8 cellular contexts compared by ENCODE assay signal in genomic region chr3:23810342-23811116, GRCh38. TPM values are rescaled to one million over a fixed set of nuclear protein-coding genes. Genes with fewer than 3 reads are reported as not detected.
A peak's percentile ranks its signal among the peaks of the same experiment; 100 is the strongest.
DNase-seq lines count a peak whose midpoint lies in the region; ATAC-seq and TF ChIP-seq lines count a peak whose summit lies in the region.

No MANE protein-coding gene starts in this region.

- H3K27me3 ChIP-seq in esophagus squamous epithelium = no peaks in the 10 kb centered on the region
- H3K27me3 ChIP-seq in tibial artery = no peaks in the 10 kb centered on the region

- ATAC-seq in HG03571 (IDR thresholded peaks at IDR 0.05; ENCODE audit: unreplicated experiment) = no peak

- TF ChIP-seq CTCF in HEK293 (tag by site-specific recombination; IDR thresholded peaks at IDR 0.05) (peak; percentile 74), esophagus squamous epithelium (IDR thresholded peaks at IDR 0.05) (no peak), tibial artery (IDR thresholded peaks at IDR 0.05) (no peak)

- H3K4me1 ChIP-seq in HEK293 (ENCODE audit: control insufficient read depth, insufficient read depth, low read length) (peaks cover 10% of the 10 kb centered on the region; the same call in 1 of the 2 replicates), esophagus squamous epithelium (peaks cover 18 to 53% (median 34%) of the 10 kb centered on the region in 3 donors), tibial artery (peaks cover 0 to 43% (median 25%) of the 10 kb centered on the region in 4 donors)

- intact Hi-C loops in esophagus squamous epithelium (cut with DNase I) = no loop called here
- intact Hi-C loops in tibial artery (cut with DNase I; ENCODE audit: low total_unique reads) = no loop called here

- no peaks in the 10 kb centered on the region for H3K9me3 ChIP-seq in HEK293 (ENCODE audit: control insufficient read depth, insufficient read depth, low read depth, low read length)
- no peaks in the 10 kb centered on the region for H3K9me3 ChIP-seq in esophagus squamous epithelium
- no peaks in the 10 kb centered on the region for H3K9me3 ChIP-seq in tibial artery

- DNase-seq in NCI-H748 treated with DMSO at 0.1 percent for 48 hours (lab: John Stamatoyannopoulos, UW) (peak; percentile 41), activated T-helper 1 cell treated with Interleukin-2 at 50 U/mL for 16 hours (ENCODE audit: low read depth) (peak; percentile 4), esophagus squamous epithelium (lab: John Stamatoyannopoulos, UW) (no peak), myocyte (ENCODE audit: low read depth) (peak; percentile 55), tibial artery (peak; percentile 34 to 71)

- peak overlapping the region; percentile 94 for H3K27ac ChIP-seq in HEK293 (ENCODE audit: extremely low read depth, low read depth, low read length)
- peak overlapping the region; percentile 82 to 92 (median 89) for H3K27ac ChIP-seq in esophagus squamous epithelium
- peak overlapping the region; percentile 89 to 91 for H3K27ac ChIP-seq in tibial artery

- CTCF ChIA-PET in HEK293 (lab: Yijun Ruan, JAX) = no interaction called here

- peak overlapping the region; percentile 88 for H3K4me3 ChIP-seq in GM08714 (ENCODE audit: low read length)
- H3K4me3 ChIP-seq in HEK293 (ENCODE audit: low read depth, low read length) = peak overlapping the region; percentile 60
- peak overlapping the region; percentile 57 to 90 (median 70) for H3K4me3 ChIP-seq in esophagus squamous epithelium
- peak overlapping the region; percentile 74 to 82 for H3K4me3 ChIP-seq in tibial artery

- WGBS in esophagus squamous epithelium, 2 donors = 1 to 6% methylated on average over 10 to 12 of the region's 76 CpGs

- H3K36me3 ChIP-seq in HEK293 (ENCODE audit: control insufficient read depth in 2 of 2, insufficient read depth in 1 of 2, low read length in 2 of 2) (peaks cover 4 to 32% of the 10 kb centered on the region in 2 experiments; a peak in 2 of 3 replicates), esophagus squamous epithelium (peaks cover 0 to 11% (median 0%) of the 10 kb centered on the region in 3 donors), tibial artery (no peaks in the 10 kb centered on the region)

- POLR2A ChIA-PET in HEK293 (lab: Yijun Ruan, JAX) = interaction anchor here (0.7 to 0.8 kb wide), 2 partner anchors 36 to 106 kb away, joined by 4 to 5 read pairs; partner anchors contain the start of genes NKIRAS1 and RPL15

- no peak for TF ChIP-seq POLR2A in esophagus squamous epithelium (IDR thresholded peaks at IDR 0.05)

TF ChIP-seq in HEK293, 187 proteins besides CTCF, POLR2A, EP300 and RAD21 (continues in another document):
- TF ChIP-seq ZSCAN23 (tag by site-specific recombination; IDR thresholded peaks at IDR 0.05) = no peak
- TF ChIP-seq PRDM2 (tag by site-specific recombination; IDR thresholded peaks at IDR 0.05; ENCODE audit: borderline replicate concordance) = no peak
- TF ChIP-seq ZFP41 (tag by site-specific recombination; IDR thresholded peaks at IDR 0.05; ENCODE audit: borderline replicate concordance) = no peak
- TF ChIP-seq ZNF624 (tag by site-specific recombination; IDR thresholded peaks at IDR 0.05) = no peak
- TF ChIP-seq ZFP37 (tag by site-specific recombination; IDR thresholded peaks at IDR 0.05) = peak; percentile 58; the same call in 1 of the 2 replicates
- 0 out of 2 replicates have a peak, but pooled peaks have one; percentile 24 for TF ChIP-seq ZNF677 (tag by site-specific recombination; IDR thresholded peaks at IDR 0.05)
- TF ChIP-seq ZNF837 (tag by site-specific recombination; IDR thresholded peaks at IDR 0.05) = no peak
- TF ChIP-seq, protein P1, sequence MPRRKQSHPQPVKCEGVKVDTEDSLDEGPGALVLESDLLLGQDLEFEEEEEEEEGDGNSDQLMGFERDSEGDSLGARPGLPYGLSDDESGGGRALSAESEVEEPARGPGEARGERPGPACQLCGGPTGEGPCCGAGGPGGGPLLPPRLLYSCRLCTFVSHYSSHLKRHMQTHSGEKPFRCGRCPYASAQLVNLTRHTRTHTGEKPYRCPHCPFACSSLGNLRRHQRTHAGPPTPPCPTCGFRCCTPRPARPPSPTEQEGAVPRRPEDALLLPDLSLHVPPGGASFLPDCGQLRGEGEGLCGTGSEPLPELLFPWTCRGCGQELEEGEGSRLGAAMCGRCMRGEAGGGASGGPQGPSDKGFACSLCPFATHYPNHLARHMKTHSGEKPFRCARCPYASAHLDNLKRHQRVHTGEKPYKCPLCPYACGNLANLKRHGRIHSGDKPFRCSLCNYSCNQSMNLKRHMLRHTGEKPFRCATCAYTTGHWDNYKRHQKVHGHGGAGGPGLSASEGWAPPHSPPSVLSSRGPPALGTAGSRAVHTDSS (tag by site-specific recombination; IDR thresholded peaks at IDR 0.05) = no peak; the same call in 1 of the 2 replicates
- TF ChIP-seq ZNF555 (tag by site-specific recombination; conservative IDR thresholded peaks at IDR 0.05) = no peak
- no peak for TF ChIP-seq RBAK (tag by site-specific recombination; IDR thresholded peaks at IDR 0.05)
- TF ChIP-seq ZNF843 (tag by site-specific recombination; IDR thresholded peaks at IDR 0.05) = peak; percentile 36; the same call in 1 of the 2 replicates
- no peak for TF ChIP-seq ZNF155 (tag by site-specific recombination; IDR thresholded peaks at IDR 0.05)
- no peak for TF ChIP-seq ZBTB21 (tag by site-specific recombination; IDR thresholded peaks at IDR 0.05)
- no peak for TF ChIP-seq ZNF423 (tag by site-specific recombination; IDR thresholded peaks at IDR 0.05)
- TF ChIP-seq ZNF701 (tag by site-specific recombination; IDR thresholded peaks at IDR 0.05) = no peak
- no peak for TF ChIP-seq HOXA7 (CRISPR knock-in tag; IDR thresholded peaks at IDR 0.05; ENCODE audit: borderline replicate concordance)
- TF ChIP-seq ZNF391 (tag by site-specific recombination; IDR thresholded peaks at IDR 0.05; ENCODE audit: borderline replicate concordance, low read depth) = peak; percentile 72; the same call in 1 of the 2 replicates
- TF ChIP-seq ZBTB1 (tag by site-specific recombination; IDR thresholded peaks at IDR 0.05) = 0 out of 2 replicates have a peak, but pooled peaks have one; percentile 28
- TF ChIP-seq INSM2 (tag by site-specific recombination; IDR thresholded peaks at IDR 0.05) = no peak
- peak; percentile 43; the same call in 1 of the 2 replicates for TF ChIP-seq KLF9 (tag by site-specific recombination; IDR thresholded peaks at IDR 0.05; ENCODE audit: low read depth)
- no peak for TF ChIP-seq ZNF510 (tag by site-specific recombination; IDR thresholded peaks at IDR 0.05; ENCODE audit: insufficient replicate concordance)
- peak; percentile 43; the same call in 1 of the 2 replicates for TF ChIP-seq YY1 (tag by site-specific recombination; IDR thresholded peaks at IDR 0.05)
- no peak for TF ChIP-seq ZNF621 (tag by site-specific recombination; IDR thresholded peaks at IDR 0.05)

RNA-seq across cellular contexts. Expression of gene UBE2E1, which starts 4.8 kb away (rescaled TPM):
- total RNA-seq in esophagus squamous epithelium (100 to 1,000 TPM in 2 of 4 donors, 10 to 100 TPM in 2; 83.9 to 115 (median 104) TPM), myocyte (73.8 and 90.8 TPM in 2 replicates)
- polyA plus RNA-seq in myocyte (2012) = 73.2 TPM
